In genomic region chr3:7242303-7242635, GRCh38 we compare ENCODE assay signal across 27 cellular contexts.
"Had no signal": no experiment of that assay in that cellular context is flagged by ENCODE, and none has a peak within 500 bp of the region (broad histone marks: within the 10 kb centered on the region; RNA-seq: fewer than 3 reads in every experiment).

No MANE protein-coding gene starts in this region.

- DNase-seq: natural killer cell; occipital lobe; ovary; posterior cingulate gyrus; psoas muscle; right cardiac atrium; sigmoid colon; small intestine; stimulated activated CD4-positive, alpha-beta T cell treated with anti-CD3 and anti-CD28 coated beads, Interleukin-15, amount 100 ng/mL, for 24 hours; stimulated activated CD4-positive, alpha-beta T cell treated with anti-CD3 and anti-CD28 coated beads, Interleukin-2, amount 100 ng/mL, for 24 hours; stimulated activated CD4-positive, alpha-beta T cell treated with anti-CD3 and anti-CD28 coated beads, Interleukin-2, amount 100 ng/mL, for 48 hours; stimulated activated CD4-positive, alpha-beta T cell treated with anti-CD3 and anti-CD28 coated beads, Interleukin-4, amount 100 ng/mL, for 24 hours; stimulated activated naive B cell treated with anti-CD40 and anti-IgM and Interleukin-4, amounts not matched to agents 10 μg/mL and 1 μg/mL and 100 μg/mL, for 72 hours; stimulated activated naive CD4-positive, alpha-beta T cell treated with Interleukin-2 at 50 U/mL for 16 hours; stomach; thyroid gland; trophoblast cell; upper lobe of left lung had no signal

- H3K27me3 ChIP-seq: neural progenitor cell, ovary, sigmoid colon, stomach, thyroid gland, tibial nerve, upper lobe of left lung, vagina had no signal

- H3K4me2 ChIP-seq: neural progenitor cell had no signal

- H3K27me3 Mint-ChIP-seq: progenitor cell of endocrine pancreas; stimulated activated naive B cell treated with anti-CD40 and anti-IgM and Interleukin-4, amounts not matched to agents 10 μg/mL and 1 μg/mL and 100 μg/mL, for 72 hours; stimulated activated naive CD8-positive, alpha-beta T cell treated with anti-CD3 and anti-CD28 coated beads, Interleukin-15, Interleukin-2, amounts not matched to agents 100 ng/mL and 50 ng/mL, for 24 hours had no signal

- H3K4me3 Mint-ChIP-seq: natural killer cell; nephron; neural progenitor cell; stimulated activated effector memory CD8-positive, alpha-beta T cell treated with anti-CD3 and anti-CD28 coated beads, Interleukin-12 subunit alpha, Interleukin-12 subunit beta, amount 100 ng/mL, for 72 hours; stimulated activated naive B cell treated with anti-CD40 and anti-IgM and Interleukin-4, amounts not matched to agents 10 μg/mL and 1 μg/mL and 100 μg/mL, for 72 hours; stimulated activated naive CD8-positive, alpha-beta T cell treated with anti-CD3 and anti-CD28 coated beads, Interleukin-15, Interleukin-2, amounts not matched to agents 100 ng/mL and 50 ng/mL, for 24 hours had no signal

- ATAC-seq: natural killer cell; psoas muscle; right cardiac atrium; stimulated activated effector memory CD8-positive, alpha-beta T cell treated with anti-CD3 and anti-CD28 coated beads, Interleukin-12 subunit alpha, Interleukin-12 subunit beta, amount 100 ng/mL, for 72 hours; stimulated activated naive B cell treated with anti-CD40 and anti-IgM and Interleukin-4, amounts not matched to agents 10 μg/mL and 1 μg/mL and 100 μg/mL, for 72 hours had no signal

- H3K27ac ChIP-seq: neural progenitor cell, ovary, parathyroid adenoma, psoas muscle, sigmoid colon, stomach, thoracic aorta, thyroid gland, tibial nerve, upper lobe of left lung, vagina had no signal

- H3K4me3 ChIP-seq: neural progenitor cell, ovary, psoas muscle, sigmoid colon, stomach, thoracic aorta, thyroid gland, tibial nerve, upper lobe of left lung, vagina had no signal

- H3K9me3 ChIP-seq: ovary, psoas muscle, stomach, thoracic aorta, thyroid gland, tibial nerve, upper lobe of left lung, vagina had no signal

- H3K36me3 Mint-ChIP-seq: natural killer cell; neural progenitor cell; stimulated activated effector memory CD8-positive, alpha-beta T cell treated with anti-CD3 and anti-CD28 coated beads, Interleukin-12 subunit alpha, Interleukin-12 subunit beta, amount 100 ng/mL, for 72 hours; stimulated activated naive B cell treated with anti-CD40 and anti-IgM and Interleukin-4, amounts not matched to agents 10 μg/mL and 1 μg/mL and 100 μg/mL, for 72 hours had no signal

- H3K27ac Mint-ChIP-seq: natural killer cell; nephron; neural progenitor cell; progenitor cell of endocrine pancreas; stimulated activated effector memory CD8-positive, alpha-beta T cell treated with anti-CD3 and anti-CD28 coated beads, Interleukin-12 subunit alpha, Interleukin-12 subunit beta, amount 100 ng/mL, for 72 hours; stimulated activated naive B cell treated with anti-CD40 and anti-IgM and Interleukin-4, amounts not matched to agents 10 μg/mL and 1 μg/mL and 100 μg/mL, for 72 hours; stimulated activated naive CD8-positive, alpha-beta T cell treated with anti-CD3 and anti-CD28 coated beads, Interleukin-15, Interleukin-2, amounts not matched to agents 100 ng/mL and 50 ng/mL, for 24 hours had no signal

- H2AFZ ChIP-seq: neural progenitor cell, parathyroid adenoma had no signal

- H3K9ac ChIP-seq: neural progenitor cell, parathyroid adenoma had no signal

- H3K4me1 Mint-ChIP-seq: nephron; stimulated activated effector memory CD8-positive, alpha-beta T cell treated with anti-CD3 and anti-CD28 coated beads, Interleukin-12 subunit alpha, Interleukin-12 subunit beta, amount 100 ng/mL, for 72 hours; stimulated activated naive B cell treated with anti-CD40 and anti-IgM and Interleukin-4, amounts not matched to agents 10 μg/mL and 1 μg/mL and 100 μg/mL, for 72 hours had no signal

- H3K36me3 ChIP-seq: neural progenitor cell, ovary, sigmoid colon, stomach, thoracic aorta, thyroid gland, tibial nerve, upper lobe of left lung, vagina had no signal

- H3K4me1 ChIP-seq: neural progenitor cell, parathyroid adenoma, psoas muscle, thyroid gland, tibial nerve, upper lobe of left lung, vagina had no signal

- H3K79me2 ChIP-seq: parathyroid adenoma had no signal
